1 cellular context compared by ENCODE assay signal in genomic region chr2:112721819-112722522, GRCh38.
TF ChIP-seq lines count a peak whose summit lies in the region.

No MANE protein-coding gene starts in this region.

TF ChIP-seq in HepG2, 621 proteins besides CTCF, POLR2A, EP300 and RAD21:
- TF ChIP-seq GPN1 (CRISPR knock-in tag; IDR thresholded peaks at IDR 0.05; ENCODE audit: borderline replicate concordance): no peak
- peak; percentile 85 for TF ChIP-seq ZNF263 (CRISPR knock-in tag; IDR thresholded peaks at IDR 0.05)
